In genomic region chr16:59013930-59014329, GRCh38 we compare ENCODE assay signal across 1 cellular context.
TF ChIP-seq lines count a peak whose summit lies in the region.

No MANE protein-coding gene starts in this region.

TF ChIP-seq in K562, 482 proteins besides CTCF, POLR2A, EP300 and RAD21 (continued from another document):
- TF ChIP-seq, protein P1, sequence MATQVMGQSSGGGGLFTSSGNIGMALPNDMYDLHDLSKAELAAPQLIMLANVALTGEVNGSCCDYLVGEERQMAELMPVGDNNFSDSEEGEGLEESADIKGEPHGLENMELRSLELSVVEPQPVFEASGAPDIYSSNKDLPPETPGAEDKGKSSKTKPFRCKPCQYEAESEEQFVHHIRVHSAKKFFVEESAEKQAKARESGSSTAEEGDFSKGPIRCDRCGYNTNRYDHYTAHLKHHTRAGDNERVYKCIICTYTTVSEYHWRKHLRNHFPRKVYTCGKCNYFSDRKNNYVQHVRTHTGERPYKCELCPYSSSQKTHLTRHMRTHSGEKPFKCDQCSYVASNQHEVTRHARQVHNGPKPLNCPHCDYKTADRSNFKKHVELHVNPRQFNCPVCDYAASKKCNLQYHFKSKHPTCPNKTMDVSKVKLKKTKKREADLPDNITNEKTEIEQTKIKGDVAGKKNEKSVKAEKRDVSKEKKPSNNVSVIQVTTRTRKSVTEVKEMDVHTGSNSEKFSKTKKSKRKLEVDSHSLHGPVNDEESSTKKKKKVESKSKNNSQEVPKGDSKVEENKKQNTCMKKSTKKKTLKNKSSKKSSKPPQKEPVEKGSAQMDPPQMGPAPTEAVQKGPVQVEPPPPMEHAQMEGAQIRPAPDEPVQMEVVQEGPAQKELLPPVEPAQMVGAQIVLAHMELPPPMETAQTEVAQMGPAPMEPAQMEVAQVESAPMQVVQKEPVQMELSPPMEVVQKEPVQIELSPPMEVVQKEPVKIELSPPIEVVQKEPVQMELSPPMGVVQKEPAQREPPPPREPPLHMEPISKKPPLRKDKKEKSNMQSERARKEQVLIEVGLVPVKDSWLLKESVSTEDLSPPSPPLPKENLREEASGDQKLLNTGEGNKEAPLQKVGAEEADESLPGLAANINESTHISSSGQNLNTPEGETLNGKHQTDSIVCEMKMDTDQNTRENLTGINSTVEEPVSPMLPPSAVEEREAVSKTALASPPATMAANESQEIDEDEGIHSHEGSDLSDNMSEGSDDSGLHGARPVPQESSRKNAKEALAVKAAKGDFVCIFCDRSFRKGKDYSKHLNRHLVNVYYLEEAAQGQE (CRISPR knock-in tag; IDR thresholded peaks at IDR 0.05; ENCODE audit: low read depth), result no peak
